9 cellular contexts compared by ENCODE assay signal in genomic region chr1:196535727-196536126, GRCh38.
DNase-seq lines count a peak whose midpoint lies in the region; ATAC-seq and TF ChIP-seq lines count a peak whose summit lies in the region.
"Had no signal": no experiment of that assay in that cellular context is flagged by ENCODE, and none has a peak within 500 bp of the region (broad histone marks: within the 10 kb centered on the region; RNA-seq: fewer than 3 reads in every experiment).

No MANE protein-coding gene starts in this region.

- H3K9me3 ChIP-seq in A673 (ENCODE audit: low read depth, low read length, poor library complexity, severe bottlenecking) = peaks cover 18% of the 10 kb centered on the region

- H3K4me1 ChIP-seq in A673 (ENCODE audit: insufficient read depth, low read length, poor library complexity, severe bottlenecking) = no peaks in the 10 kb centered on the region

- no peak for TF ChIP-seq CTCF in A673 (conservative IDR thresholded peaks at IDR 0.05; ENCODE audit: low read depth, low read length)
- TF ChIP-seq CTCF in GM12865 (IDR thresholded peaks at IDR 0.05; ENCODE audit: insufficient read depth, low read depth, low read length, missing control alignments) = no peak

- intact Hi-C loops in A673 (cut with micrococcal nuclease; ENCODE audit: unreplicated experiment) = no loop called here

- H3K9me3 Mint-ChIP-seq in activated T-cell treated with anti-CD3 and anti-CD28 coated beads, Interleukin-2, amount 50 U/mL, for 4 hours = peaks cover 16% of the 10 kb centered on the region

- no peak overlapping the region for H3K4me3 Mint-ChIP-seq in activated T-cell treated with anti-CD3 and anti-CD28 coated beads, Interleukin-2, amount 50 U/mL, for 4 hours

- H3K4me3 ChIP-seq in A673 (ENCODE audit: low read depth, low read length, poor library complexity, severe bottlenecking) (no peak overlapping the region), GM12865 (ENCODE audit: low read depth, low read length) (no peak overlapping the region)

- no peaks in the 10 kb centered on the region for H3K27me3 Mint-ChIP-seq in activated T-cell treated with anti-CD3 and anti-CD28 coated beads, Interleukin-2, amount 50 U/mL, for 4 hours (ENCODE audit: low read depth)

- no peak overlapping the region for H3K27ac ChIP-seq in A673 (ENCODE audit: low read depth, low read length, poor library complexity, severe bottlenecking)

- H3K36me3 ChIP-seq in A673 (ENCODE audit: insufficient read depth, low read length, poor library complexity, severe bottlenecking) = no peaks in the 10 kb centered on the region

- POLR2A ChIA-PET in A673 (lab: Charles Lee; ENCODE audit: low non-redundant PET) = no interaction called here

- peak; percentile 23 for DNase-seq in A673 (ENCODE audit: low spot score)
- peak; percentile 29 for DNase-seq in GM12865 (ENCODE audit: low read depth)
- peak; percentile 71 for DNase-seq in RPMI7951 (ENCODE audit: low read depth)
- DNase-seq in fibroblast of the conjunctiva (ENCODE audit: low read depth) = peak; percentile 10
- no peak for DNase-seq in stimulated activated CD4-positive, alpha-beta T cell treated with anti-CD3 and anti-CD28 coated beads, Interleukin-12 subunit alpha, Interleukin-12 subunit beta, amount 100 ng/mL, for 4 hours
- DNase-seq in activated T-cell treated with anti-CD3 and anti-CD28 coated beads, Interleukin-2, amount 50 U/mL, for 4 hours = no peak
- DNase-seq: activated CD4-positive, CD25-positive, alpha-beta regulatory T cell had no signal

- no TSS peak for BruUV-seq in A673 (replicated peaks; lab: Mats Ljungman, UMichigan)

- no peaks in the 10 kb centered on the region for H3K36me3 Mint-ChIP-seq in activated T-cell treated with anti-CD3 and anti-CD28 coated beads, Interleukin-2, amount 50 U/mL, for 4 hours (ENCODE audit: insufficient read depth)

- no peaks in the 10 kb centered on the region for H3K27me3 ChIP-seq in A673 (replicated peaks; ENCODE audit: insufficient read depth, low read depth, low read length, poor library complexity)

- no peaks in the 10 kb centered on the region for H3K4me1 Mint-ChIP-seq in activated T-cell treated with anti-CD3 and anti-CD28 coated beads, Interleukin-2, amount 50 U/mL, for 4 hours (ENCODE audit: low read depth)

- CTCF ChIA-PET in A673 (lab: Charles Lee) = no interaction called here

- ATAC-seq in HG02623 (IDR thresholded peaks at IDR 0.05; ENCODE audit: unreplicated experiment) (no peak), GM18502 (IDR thresholded peaks at IDR 0.05; ENCODE audit: poor library complexity, unreplicated experiment) (no peak)
- no peak for ATAC-seq in activated T-cell treated with anti-CD3 and anti-CD28 coated beads, Interleukin-2, amount 50 U/mL, for 4 hours

Comparison
In these comparisons a context has a peak if more than half of its experiments do, and no peak if none do; other contexts are left out.
1. DNase-seq: peak in A673 (single experiment), GM12865 (single experiment), RPMI7951 (single experiment) and fibroblast of the conjunctiva (single experiment); none in stimulated activated CD4-positive, alpha-beta T cell treated with anti-CD3 and anti-CD28 coated beads, Interleukin-12 subunit alpha, Interleukin-12 subunit beta, amount 100 ng/mL, for 4 hours (single experiment) and activated T-cell treated with anti-CD3 and anti-CD28 coated beads, Interleukin-2, amount 50 U/mL, for 4 hours (single experiment).